ENCODE assay signal across 29 cellular contexts in the genomic region with DNA sequence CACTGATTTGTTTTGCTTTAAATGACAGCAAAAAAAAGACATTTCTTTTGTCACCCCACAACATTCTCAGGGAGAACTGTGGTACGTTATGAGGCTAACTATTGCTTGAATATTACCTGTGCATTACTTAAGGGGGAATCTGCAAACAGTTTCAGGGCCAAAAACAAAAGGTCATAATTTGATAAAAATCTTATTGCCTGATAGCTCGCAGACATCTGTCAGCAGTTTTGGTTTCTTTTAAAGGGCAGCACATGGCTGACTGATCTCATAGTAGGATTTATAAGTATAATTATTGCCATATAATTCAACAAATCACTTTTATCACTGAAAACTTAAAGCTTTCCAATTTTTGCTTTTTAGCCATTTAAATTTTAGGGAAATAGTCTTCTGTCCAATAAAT.
"Had no signal": no experiment of that assay in that cellular context is flagged by ENCODE, and none has a peak within 500 bp of the region (broad histone marks: within the 10 kb centered on the region; RNA-seq: fewer than 3 reads in every experiment).

No MANE protein-coding gene starts in this region.

- H2AFZ ChIP-seq: hepatocyte, neural progenitor cell had no signal

- H3K36me3 ChIP-seq: lower lobe of right lung, neural progenitor cell, neutrophil, right atrium auricular region, stomach, thyroid gland, transverse colon, upper lobe of left lung, vagina had no signal

- H3K9ac ChIP-seq: neural progenitor cell, parathyroid adenoma had no signal

- ATAC-seq: left cardiac atrium; left lobe of liver; left ventricle myocardium superior; lower lobe of right lung; naive thymus-derived CD8-positive, alpha-beta T cell; sciatic nerve; stimulated activated naive B cell treated with anti-CD40 and anti-IgM and Interleukin-4, amounts not matched to agents 10 μg/mL and 1 μg/mL and 100 μg/mL, for 72 hours; stimulated activated naive CD8-positive, alpha-beta T cell treated with anti-CD3 and anti-CD28 coated beads, Interleukin-15, Interleukin-2, amounts not matched to agents 100 U/mL and 50 U/mL, for 24 hours had no signal

- H3K4me3 ChIP-seq: hepatocyte, lower lobe of right lung, neural progenitor cell, right atrium auricular region, skin epidermis, stomach, testis, thyroid gland, transverse colon, upper lobe of left lung, vagina had no signal

- H3K4me1 ChIP-seq: lower lobe of right lung, neural progenitor cell, right atrium auricular region, stomach, testis, thyroid gland, transverse colon, upper lobe of left lung, vagina had no signal

- H3K9me3 ChIP-seq: lower lobe of right lung, neutrophil, right atrium auricular region, stomach, testis, thyroid gland, transverse colon, upper lobe of left lung, vagina had no signal

- H3K27ac ChIP-seq: hepatocyte, lower lobe of right lung, neural progenitor cell, neutrophil, parathyroid adenoma, right atrium auricular region, skin epidermis, stomach, testis, thyroid gland, transverse colon, upper lobe of left lung, vagina had no signal

- DNase-seq: islet precursor cell; kidney glomerular epithelial cell; left cardiac atrium; left ventricle myocardium superior; lower lobe of right lung; mammary epithelial cell; mesenchymal stem cell; naive thymus-derived CD8-positive, alpha-beta T cell; occipital lobe; stimulated activated CD4-positive, alpha-beta T cell treated with anti-CD3 and anti-CD28 coated beads, Interleukin-12 subunit alpha, Interleukin-12 subunit beta, amount 100 ng/mL, for 4 hours; stimulated activated CD4-positive, alpha-beta T cell treated with anti-CD3 and anti-CD28 coated beads, Interleukin-15, amount 100 ng/mL, for 24 hours; stimulated activated CD4-positive, alpha-beta T cell treated with anti-CD3 and anti-CD28 coated beads, Interleukin-2, amount 100 ng/mL, for 24 hours; stimulated activated CD4-positive, alpha-beta T cell treated with anti-CD3 and anti-CD28 coated beads, Interleukin-4, amount 100 ng/mL, for 1 hour; stimulated activated naive B cell treated with anti-CD40 and anti-IgM and Interleukin-4, amounts not matched to agents 10 μg/mL and 1 μg/mL and 100 μg/mL, for 72 hours; stimulated activated naive CD8-positive, alpha-beta T cell treated with anti-CD3 and anti-CD28 coated beads, Interleukin-15, Interleukin-2, amounts not matched to agents 100 U/mL and 50 U/mL, for 24 hours; stomach; testis; thyroid gland; transverse colon; upper lobe of left lung had no signal

- H3K4me2 ChIP-seq: hepatocyte, neural progenitor cell had no signal

- H3K27me3 ChIP-seq: hepatocyte, neural progenitor cell, neutrophil, right atrium auricular region, stomach, testis, thyroid gland, transverse colon, upper lobe of left lung, vagina had no signal

- H3K79me2 ChIP-seq: hepatocyte, parathyroid adenoma had no signal
